Comparison of ENCODE assay signal across 1 cellular context in genomic region chrX:150573702-150574101, GRCh38.
TF ChIP-seq lines count a peak whose summit lies in the region.

No MANE protein-coding gene starts in this region.

TF ChIP-seq in H1, 55 proteins besides CTCF, POLR2A, EP300 and RAD21:
- TF ChIP-seq HDAC6 (IDR thresholded peaks at IDR 0.05; ENCODE audit: low read depth, low read length), result no peak
- TF ChIP-seq SIRT6 (IDR thresholded peaks at IDR 0.05; ENCODE audit: low read length), result no peak
- TF ChIP-seq POLR2AphosphoS5 (IDR thresholded peaks at IDR 0.05; ENCODE audit: low read depth, low read length), result no peak
- TF ChIP-seq CHD2 (IDR thresholded peaks at IDR 0.05; ENCODE audit: low read length), result no peak
- no peak for TF ChIP-seq ZNF274 (IDR thresholded peaks at IDR 0.05; ENCODE audit: borderline replicate concordance, extremely low read depth, low read length)
- TF ChIP-seq CBX5 (IDR thresholded peaks at IDR 0.05; ENCODE audit: low read depth, low read length), result no peak
- no peak for TF ChIP-seq NRF1 (IDR thresholded peaks at IDR 0.05; ENCODE audit: low read depth, low read length)
- no peak for TF ChIP-seq RBBP5 (IDR thresholded peaks at IDR 0.05; ENCODE audit: borderline replicate concordance, low read depth, low read length)
- TF ChIP-seq BRCA1 (IDR thresholded peaks at IDR 0.05; ENCODE audit: low read depth, low read length), result no peak
- no peak for TF ChIP-seq GTF2F1 (IDR thresholded peaks at IDR 0.05; ENCODE audit: borderline replicate concordance, low read depth, low read length)
- no peak for TF ChIP-seq TEAD4 (IDR thresholded peaks at IDR 0.05; ENCODE audit: low read depth, low read length)
- TF ChIP-seq GABPA (IDR thresholded peaks at IDR 0.05; ENCODE audit: borderline replicate concordance, insufficient read depth, low read length), result no peak
- TF ChIP-seq, protein P1, sequence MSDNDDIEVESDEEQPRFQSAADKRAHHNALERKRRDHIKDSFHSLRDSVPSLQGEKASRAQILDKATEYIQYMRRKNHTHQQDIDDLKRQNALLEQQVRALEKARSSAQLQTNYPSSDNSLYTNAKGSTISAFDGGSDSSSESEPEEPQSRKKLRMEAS (IDR thresholded peaks at IDR 0.05), result no peak
- TF ChIP-seq EGR1 (IDR thresholded peaks at IDR 0.05; ENCODE audit: borderline replicate concordance, low read depth, low read length), result no peak
- TF ChIP-seq ATF2 (IDR thresholded peaks at IDR 0.05; ENCODE audit: low read length), result no peak
- TF ChIP-seq SP1 (IDR thresholded peaks at IDR 0.05; ENCODE audit: low read depth, low read length), result no peak
- TF ChIP-seq KDM5A (IDR thresholded peaks at IDR 0.05; ENCODE audit: low read length), result no peak
- TF ChIP-seq TAF7 (optimal IDR thresholded peaks at IDR 0.05; ENCODE audit: borderline replicate concordance, low read depth, low read length), result no peak
TF ChIP-seq in H1: peak in this region for 0.
